ENCODE assay signal across 26 cellular contexts in the genomic region with DNA sequence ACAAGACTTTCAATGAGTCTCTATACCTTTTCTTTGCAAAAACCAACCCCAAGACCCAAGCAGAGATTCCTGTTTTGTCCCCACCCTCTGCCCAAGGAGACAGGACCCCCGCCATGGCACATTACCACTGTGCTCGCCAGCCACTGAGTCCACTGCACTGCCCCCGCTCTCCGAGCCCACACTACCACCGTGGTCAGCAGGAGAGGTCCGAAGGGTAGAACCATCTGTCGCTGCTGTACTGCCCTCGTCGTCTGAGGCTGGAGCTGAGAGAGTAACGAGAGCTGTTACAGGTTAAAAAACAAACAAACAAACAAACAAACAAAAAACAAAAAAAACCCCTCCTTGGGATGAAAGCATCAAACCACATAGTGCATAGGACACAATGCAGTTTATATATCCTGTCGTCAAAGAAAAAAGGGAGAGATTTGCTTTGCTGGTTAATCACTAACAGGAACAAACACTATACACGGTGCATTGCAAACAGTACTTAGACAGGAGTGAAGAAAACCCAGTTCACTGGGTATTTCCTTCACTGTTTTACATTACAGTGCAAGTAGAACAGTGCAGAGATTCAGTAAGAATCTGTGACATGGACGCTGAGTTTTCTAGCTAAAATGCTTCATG.
DNase-seq lines count a peak whose midpoint lies in the region; TF ChIP-seq lines count a peak whose summit lies in the region.
"Had no signal": no experiment of that assay in that cellular context is flagged by ENCODE, and none has a peak within 500 bp of the region (broad histone marks: within the 10 kb centered on the region; RNA-seq: fewer than 3 reads in every experiment).

No MANE protein-coding gene starts in this region.

- no peak overlapping the region for H3K4me3 Mint-ChIP-seq in osteocyte (ENCODE audit: unreplicated experiment)
- H3K4me3 Mint-ChIP-seq: activated B cell treated with CpG ODN at 0.5 μM for 24 hours; dendritic cell treated with granulocyte-macrophage colony-stimulating factor and Interleukin-4, amounts not matched to agents 40 ng/mL and 50 ng/mL, for 4 days; naive thymus-derived CD4-positive, alpha-beta T cell; stimulated activated effector memory CD8-positive, alpha-beta T cell treated with anti-CD3 and anti-CD28 coated beads, Interleukin-12 subunit alpha, Interleukin-12 subunit beta, amount 100 ng/mL, for 72 hours had no signal

- H2BK15ac ChIP-seq in mesendoderm (replicated peaks; ENCODE audit: low read depth), result no peak overlapping the region

- no peak overlapping the region for H3K4me2 ChIP-seq in mesendoderm (ENCODE audit: low read length)
- H3K4me2 ChIP-seq: BLaER1 treated with 17β-estradiol and CSF1 and Interleukin-3, amounts not matched to agents 10 nM and 100 nM had no signal

- H4K5ac ChIP-seq in mesendoderm (ENCODE audit: low read length), result no peak overlapping the region

- no peaks in the 10 kb centered on the region for H3K4me1 Mint-ChIP-seq in osteocyte (ENCODE audit: unreplicated experiment)
- H3K4me1 Mint-ChIP-seq: activated B cell treated with CpG ODN at 0.5 μM for 24 hours; stimulated activated effector memory CD8-positive, alpha-beta T cell treated with anti-CD3 and anti-CD28 coated beads, Interleukin-12 subunit alpha, Interleukin-12 subunit beta, amount 100 ng/mL, for 72 hours had no signal

- no peak overlapping the region for H3K9ac ChIP-seq in mesendoderm (ENCODE audit: low read length)
- H3K9ac ChIP-seq: BLaER1 treated with 17β-estradiol and CSF1 and Interleukin-3, amounts not matched to agents 10 nM and 100 nM had no signal

- H3K27me3 ChIP-seq in mesendoderm (ENCODE audit: insufficient read depth, low read length, poor library complexity) (no peaks in the 10 kb centered on the region), esophagus squamous epithelium (no peaks in the 10 kb centered on the region)
- H3K27me3 ChIP-seq: BLaER1 treated with 17β-estradiol and CSF1 and Interleukin-3, amounts not matched to agents 10 nM and 100 nM; suprapubic skin had no signal

- H3K36me3 Mint-ChIP-seq in osteocyte (ENCODE audit: unreplicated experiment), result peaks cover 77% of the 10 kb centered on the region

- no CpG with 5 or more reads among the region's 13 CpGs for WGBS in mesendoderm (ENCODE audit: extremely low coverage, insufficient coverage, low lambda C conversion rate)
- WGBS in esophagus squamous epithelium, 2 donors, result 68 to 75% methylated on average over 4 to 6 of the region's 13 CpGs

- H2AK5ac ChIP-seq in mesendoderm (ENCODE audit: low read length), result no peak overlapping the region

- H3K79me2 ChIP-seq in mesendoderm (ENCODE audit: control insufficient read depth, insufficient read depth, low read length), result no peaks in the 10 kb centered on the region

- no peak overlapping the region for H3K27ac Mint-ChIP-seq in osteocyte (ENCODE audit: unreplicated experiment)
- H3K27ac Mint-ChIP-seq: activated B cell treated with CpG ODN at 0.5 μM for 24 hours; dendritic cell treated with granulocyte-macrophage colony-stimulating factor and Interleukin-4, amounts not matched to agents 40 ng/mL and 50 ng/mL, for 4 days; stimulated activated effector memory CD8-positive, alpha-beta T cell treated with anti-CD3 and anti-CD28 coated beads, Interleukin-12 subunit alpha, Interleukin-12 subunit beta, amount 100 ng/mL, for 72 hours had no signal

- peaks cover 2% of the 10 kb centered on the region for H3K79me1 ChIP-seq in mesendoderm (ENCODE audit: low read length)

- H3K27ac ChIP-seq in cingulate gyrus (ENCODE audit: low read depth, low read length) (peak overlapping the region; percentile 50), mesendoderm (ENCODE audit: low read depth, low read length) (peak overlapping the region; percentile 60), substantia nigra (ENCODE audit: low read depth, low read length, poor library complexity, severe bottlenecking) (no peak overlapping the region), esophagus squamous epithelium (no peak overlapping the region)
- H3K27ac ChIP-seq: BLaER1 treated with 17β-estradiol and CSF1 and Interleukin-3, amounts not matched to agents 10 nM and 100 nM; SK-N-MC; suprapubic skin had no signal

- no peak overlapping the region for H2BK5ac ChIP-seq in mesendoderm (ENCODE audit: low read length)

- no peak overlapping the region for H3K23ac ChIP-seq in mesendoderm (ENCODE audit: low read length)

- no peak for TF ChIP-seq POLR2A in esophagus squamous epithelium (IDR thresholded peaks at IDR 0.05)

- no peak overlapping the region for H3K18ac ChIP-seq in mesendoderm (ENCODE audit: low read length)

- DNase-seq in DMS53 (lab: John Stamatoyannopoulos, UW), result peak; percentile 76
- DNase-seq in HuH-7.5 (ENCODE audit: low spot score), result peak; percentile 20
- DNase-seq in mesendoderm, result no peak
- DNase-seq in substantia nigra (lab: John Stamatoyannopoulos, UW), result no peak
- DNase-seq in esophagus squamous epithelium (lab: John Stamatoyannopoulos, UW), result no peak
- DNase-seq in NCI-H1092 treated with DMSO at 0.1 percent for 48 hours (lab: John Stamatoyannopoulos, UW), result no peak
- no peak for DNase-seq in osteocyte (ENCODE audit: extremely low spot score, unreplicated experiment)
- DNase-seq: activated B cell treated with CpG ODN at 0.5 μM for 24 hours; activated CD4-positive, alpha-beta T cell treated with anti-CD3 and anti-CD28 coated beads, Interleukin-2, amount 50 U/mL, for 4 hours; activated gamma-delta T cell; COR-L47; GOT3; naive thymus-derived CD4-positive, alpha-beta T cell; NCI-H1092; NCI-H2081; NCI-H345; NCI-H748 treated with DMSO at 0.1 percent for 48 hours; occipital lobe; stimulated activated CD4-positive, alpha-beta T cell treated with anti-CD3 and anti-CD28 coated beads, Interleukin-2, amount 100 ng/mL, for 48 hours had no signal

- no peak for TF ChIP-seq CTCF in esophagus squamous epithelium (IDR thresholded peaks at IDR 0.05)
- TF ChIP-seq CTCF in osteocyte (IDR thresholded peaks at IDR 0.05), result no peak

- H3K36me3 ChIP-seq in mesendoderm (ENCODE audit: control insufficient read depth, insufficient read depth, low read length), result peaks cover 30% of the 10 kb centered on the region
- H3K36me3 ChIP-seq in esophagus squamous epithelium, result peaks cover 2 to 100% (median 53%) of the 10 kb centered on the region in 3 donors

- no peak overlapping the region for H4K8ac ChIP-seq in mesendoderm (ENCODE audit: low read depth, low read length)

- intact Hi-C loops in esophagus squamous epithelium (cut with DNase I), result no loop called here

- no peak overlapping the region for H3K4me3 ChIP-seq in mesendoderm (ENCODE audit: low read length)
- H3K4me3 ChIP-seq in esophagus squamous epithelium, result no peak overlapping the region
- H3K4me3 ChIP-seq: BLaER1 treated with 17β-estradiol and CSF1 and Interleukin-3, amounts not matched to agents 10 nM and 100 nM; GM12878; SK-N-MC; suprapubic skin had no signal

- H3K27me3 Mint-ChIP-seq in osteocyte (ENCODE audit: unreplicated experiment), result no peaks in the 10 kb centered on the region
- H3K27me3 Mint-ChIP-seq: activated B cell treated with CpG ODN at 0.5 μM for 24 hours; dendritic cell treated with granulocyte-macrophage colony-stimulating factor and Interleukin-4, amounts not matched to agents 40 ng/mL and 50 ng/mL, for 4 days; naive thymus-derived CD4-positive, alpha-beta T cell had no signal

- H3K4me1 ChIP-seq in mesendoderm (ENCODE audit: control insufficient read depth, low read depth, low read length) (peaks cover 2% of the 10 kb centered on the region), esophagus squamous epithelium (no peaks in the 10 kb centered on the region)
- H3K4me1 ChIP-seq: BLaER1 treated with 17β-estradiol and CSF1 and Interleukin-3, amounts not matched to agents 10 nM and 100 nM; suprapubic skin had no signal

- H2BK120ac ChIP-seq in mesendoderm (ENCODE audit: low read depth, low read length), result no peak overlapping the region

- H3K4ac ChIP-seq in mesendoderm (ENCODE audit: low read depth, low read length), result no peak overlapping the region

- H3K9me3 Mint-ChIP-seq in osteocyte (ENCODE audit: unreplicated experiment), result no peaks in the 10 kb centered on the region
- H3K9me3 Mint-ChIP-seq: activated B cell treated with CpG ODN at 0.5 μM for 24 hours; stimulated activated effector memory CD8-positive, alpha-beta T cell treated with anti-CD3 and anti-CD28 coated beads, Interleukin-12 subunit alpha, Interleukin-12 subunit beta, amount 100 ng/mL, for 72 hours had no signal

- H3K9me3 ChIP-seq in esophagus squamous epithelium, result no peaks in the 10 kb centered on the region
- H3K9me3 ChIP-seq: suprapubic skin had no signal

- no peak overlapping the region for H3K56ac ChIP-seq in mesendoderm (ENCODE audit: low read length)

Comparison
In these comparisons a context has a peak if more than half of its experiments do, and no peak if none do; other contexts are left out.
1. DNase-seq: peak in DMS53 (single experiment) and HuH-7.5 (single experiment); none in mesendoderm (single experiment), substantia nigra (0 of 49), esophagus squamous epithelium (single experiment), NCI-H1092 treated with DMSO at 0.1 percent for 48 hours (single experiment) and osteocyte (single experiment).
2. H3K27ac ChIP-seq: peak in cingulate gyrus (single experiment) and mesendoderm (single experiment); none in substantia nigra (single experiment) and esophagus squamous epithelium (0 of 4).